ENCODE assay signal across 1 cellular context in genomic region chr6:11621119-11621518, GRCh38.
TF ChIP-seq lines count a peak whose summit lies in the region.

No MANE protein-coding gene starts in this region.

TF ChIP-seq in HepG2, 621 proteins besides CTCF, POLR2A, EP300 and RAD21 (continued from another document):
- TF ChIP-seq MXD1 (CRISPR knock-in tag; IDR thresholded peaks at IDR 0.05): no peak
- no peak for TF ChIP-seq KMT2B (CRISPR knock-in tag; IDR thresholded peaks at IDR 0.05)
- TF ChIP-seq ZBTB38 (CRISPR knock-in tag; IDR thresholded peaks at IDR 0.05): no peak
- TF ChIP-seq SETDB1 (CRISPR knock-in tag; IDR thresholded peaks at IDR 0.05; ENCODE audit: borderline replicate concordance): no peak
- TF ChIP-seq ZNF614 (CRISPR knock-in tag; IDR thresholded peaks at IDR 0.05; ENCODE audit: borderline replicate concordance): no peak
- TF ChIP-seq ZNF770 (CRISPR knock-in tag; IDR thresholded peaks at IDR 0.05): no peak
- TF ChIP-seq GMEB1 (CRISPR knock-in tag; IDR thresholded peaks at IDR 0.05; ENCODE audit: borderline replicate concordance): no peak
- TF ChIP-seq YEATS4 (CRISPR knock-in tag; IDR thresholded peaks at IDR 0.05; ENCODE audit: borderline replicate concordance): no peak
- TF ChIP-seq ARHGAP35 (CRISPR knock-in tag; IDR thresholded peaks at IDR 0.05; ENCODE audit: borderline replicate concordance): no peak
- no peak for TF ChIP-seq DBP (CRISPR knock-in tag; IDR thresholded peaks at IDR 0.05; ENCODE audit: not compliant biosample characterization)
